ENCODE assay signal across 11 cellular contexts in genomic region chr3:44988073-44988472, GRCh38. TPM values are rescaled to one million over a fixed set of nuclear protein-coding genes. Genes with fewer than 3 reads are reported as not detected.
DNase-seq lines count a peak whose midpoint lies in the region; ATAC-seq, FAIRE-seq and TF ChIP-seq lines count a peak whose summit lies in the region.
"Had no signal": no experiment of that assay in that cellular context is flagged by ENCODE, and none has a peak within 500 bp of the region (broad histone marks: within the 10 kb centered on the region; RNA-seq: fewer than 3 reads in every experiment).

No MANE protein-coding gene starts in this region.

- H2AFZ ChIP-seq in GM12878 (ENCODE audit: control insufficient read depth, low read depth, low read length) = no peak overlapping the region

- H3K27ac Mint-ChIP-seq in HFFc6 = no peak overlapping the region
- no peak overlapping the region for H3K27ac Mint-ChIP-seq in mesothelial cell of epicardium
- H3K27ac Mint-ChIP-seq: memory B cell had no signal

- H3K4me1 Mint-ChIP-seq in HFFc6 (ENCODE audit: low read depth) (peaks cover 50% of the 10 kb centered on the region), mesothelial cell of epicardium (peaks cover 16% of the 10 kb centered on the region)

- no peaks in the 10 kb centered on the region for H3K27me3 ChIP-seq in GM12878 (replicated peaks in 1 of 2; ENCODE audit: control insufficient read depth in 2 of 2, insufficient read depth in 2 of 2, low read length in 1 of 2)

- no peaks in the 10 kb centered on the region for H3K27me3 Mint-ChIP-seq in HFFc6 (ENCODE audit: insufficient read depth)
- H3K27me3 Mint-ChIP-seq in mesothelial cell of epicardium (ENCODE audit: low read depth) = no peaks in the 10 kb centered on the region
- H3K27me3 Mint-ChIP-seq: memory B cell had no signal

- CTCF ChIA-PET in GM12878 (lab: Yijun Ruan, JAX) = interaction anchor here (0.7 to 3.3 kb wide), 10 partner anchors 9 to 176 kb away, joined by 3 to 22 read pairs (median 5); no protein-coding TSS in a partner anchor

- H3K4me3 ChIP-seq in GM12878 = no peak overlapping the region

- POLR2A ChIA-PET in GM12878 (lab: Charles Lee) = interaction anchor here (0.7 to 0.9 kb wide), 2 partner anchors 8 to 12 kb away, joined by 3 to 4 read pairs; partner anchors contain the start of genes EXOSC7 and ZDHHC3

- FAIRE-seq in GM12878 (lab: Jason Lieb, UNC) = no peak

- no peaks in the 10 kb centered on the region for H4K20me1 ChIP-seq in GM12878 (ENCODE audit: control insufficient read depth, insufficient read depth)

- no peak overlapping the region for H3K27ac ChIP-seq in GM12878 (ENCODE audit: control insufficient read depth, insufficient read depth)

- peak; percentile 71 for TF ChIP-seq CTCF in HFFc6 (IDR thresholded peaks at IDR 0.05)
- peak; percentile 27 to 60 (median 53); a peak in 5 of 6 replicates for TF ChIP-seq CTCF in GM12878 (IDR thresholded peaks at IDR 0.05 in 2 of 3, conservative IDR thresholded peaks at IDR 0.05 in 1 of 3; ENCODE audit: control insufficient read depth in 2 of 3, extremely low read depth in 1 of 3, insufficient read depth in 1 of 3, low read depth in 3 of 3, low read length in 3 of 3)
- TF ChIP-seq CTCF in mesothelial cell of epicardium (IDR thresholded peaks at IDR 0.05; ENCODE audit: unreplicated experiment) = peak; percentile 57

- peak; percentile 16 for DNase-seq in CD1c-positive myeloid dendritic cell (ENCODE audit: extremely low spot score)
- DNase-seq in HFFc6 = no peak
- DNase-seq in GM12878 (ENCODE audit: low read depth, low spot score) = no peak
- no peak for DNase-seq in mesothelial cell of epicardium (ENCODE audit: low spot score in 2 of 2, unreplicated experiment in 2 of 2)
- DNase-seq in NCI-H526 (lab: John Stamatoyannopoulos, UW) = no peak
- no peak for DNase-seq in globus pallidus (ENCODE audit: low spot score)
- DNase-seq: cortex of kidney, NCI-H2081 treated with DMSO at 0.1 percent for 48 hours had no signal

- peak; percentile 64 for ATAC-seq in GM12878
- ATAC-seq in HG03196 (IDR thresholded peaks at IDR 0.05; ENCODE audit: unreplicated experiment) = no peak
- no peak for ATAC-seq in HG02759 (IDR thresholded peaks at IDR 0.05; ENCODE audit: unreplicated experiment)

- H3K79me2 ChIP-seq in GM12878 (ENCODE audit: control insufficient read depth, insufficient read depth, low read length) = peaks cover 25% of the 10 kb centered on the region

- peak; percentile 14; the same call in 1 of the 2 replicates for TF ChIP-seq RAD21 in GM12878 (IDR thresholded peaks at IDR 0.05; ENCODE audit: insufficient read depth, low read depth, low read length)

- H3K36me3 Mint-ChIP-seq in HFFc6 (ENCODE audit: low read depth) (peaks cover 39% of the 10 kb centered on the region), mesothelial cell of epicardium (peaks cover 23% of the 10 kb centered on the region)

- in situ Hi-C loops in GM12878 (cut with MboI) = no loop called here

- peaks cover 14 to 21% of the 10 kb centered on the region in 2 experiments; a peak in 3 of 4 replicates for H3K36me3 ChIP-seq in GM12878 (ENCODE audit: control insufficient read depth in 2 of 2, insufficient read depth in 2 of 2, low read length in 1 of 2)

- H3K9me3 Mint-ChIP-seq in HFFc6 = no peaks in the 10 kb centered on the region
- no peaks in the 10 kb centered on the region for H3K9me3 Mint-ChIP-seq in mesothelial cell of epicardium
- H3K9me3 Mint-ChIP-seq: memory B cell had no signal

- 100% methylated on average over 2 of the region's 2 CpGs for whole genome bisulfite sequencing in GM12878 (ENCODE audit: insufficient coverage, insufficient replicate concordance, low lambda C conversion rate, missing lambda C conversion rate)

- no peaks in the 10 kb centered on the region for H3K9me3 ChIP-seq in GM12878 (replicated peaks; ENCODE audit: control insufficient read depth, insufficient read depth, low read length)

- RAD21 ChIA-PET in GM12878 (lab: Charles Lee; ENCODE audit: unreplicated experiment) = interaction anchor here (1.8 kb wide), 1 partner anchor 73 kb away, joined by 6 read pairs; no protein-coding TSS in a partner anchor

- BruUV-seq in GM12878 (replicated peaks; lab: Mats Ljungman, UMichigan) = no TSS peak

- SMC1A ChIA-PET in GM12878 (lab: Charles Lee; ENCODE audit: uncharacterized antibody, unreplicated experiment) = interaction anchor here (0.7 to 8.7 kb wide), 6 partner anchors 7 to 222 kb away, joined by 3 to 97 read pairs (median 4); partner anchors contain the start of genes EXOSC7 and ZDHHC3

- H3K4me1 ChIP-seq in GM12878 (ENCODE audit: control insufficient read depth, insufficient read depth, low read length) = peaks cover 5% of the 10 kb centered on the region; the same call in 1 of the 2 replicates

- TF ChIP-seq EP300 in GM12878 (IDR thresholded peaks at IDR 0.05; ENCODE audit: borderline replicate concordance in 1 of 2, control insufficient read depth in 1 of 2, low read depth in 2 of 2, low read length in 2 of 2) = no peak

- no peak overlapping the region for H3K4me3 Mint-ChIP-seq in HFFc6
- H3K4me3 Mint-ChIP-seq in mesothelial cell of epicardium = no peak overlapping the region
- H3K4me3 Mint-ChIP-seq: memory B cell had no signal

- intact Hi-C loops in GM12878 (cut with micrococcal nuclease; ENCODE audit: unreplicated experiment) = no loop called here

- no peak overlapping the region for H3K4me2 ChIP-seq in GM12878 (ENCODE audit: control insufficient read depth, insufficient read depth)

- no peak for TF ChIP-seq POLR2A in GM12878 (IDR thresholded peaks at IDR 0.05; ENCODE audit: low read depth, low read length)

- no peak overlapping the region for H3K9ac ChIP-seq in GM12878 (ENCODE audit: control insufficient read depth, insufficient read depth, low read length)

RNA-seq across cellular contexts. Expression of gene EXOSC7, which starts 12.0 kb away (rescaled TPM):
- 10 to 100 TPM; 41.0 to 54.1 (median 47.9) TPM for total RNA-seq in HFFc6 (2021; fragmentation: NEBNext Ultra II Directional; extraction: Animal tissue kit (Norgen Biotek cat#: 25700))
- 100 and 127 TPM in 2 replicates for total RNA-seq in GM12878 (2013; cell fraction: nucleolus; rRNA removed)
- total RNA-seq in GM12878 (2014; rRNA removed) (76.8 and 77.9 TPM in 2 replicates), GM12878 (2014; rRNA removed; fragmentation: Illumina TruSeq; extraction: Trizol) (66.7 and 68.5 TPM in 2 replicates), GM12878 (2021) (55.5 and 62.2 TPM in 2 replicates), mesothelial cell of epicardium (53.6 TPM in 3 replicates)
- polyA plus RNA-seq in GM12878 (2011; ENCODE audit: low read depth) = 63.3 TPM
- polyA plus RNA-seq in GM12878 (2011; rRNA removed) (119 and 121 TPM in 2 replicates), GM12878 (2014; fragmentation: Illumina TruSeq; extraction: Trizol) (46.3 and 58.0 TPM in 2 replicates), GM12878 (2014; fragmentation: Nextera tagmentation; extraction: Ambion mirVana) (100 to 1,000 TPM; 159 to 193 TPM), GM12878 (2014; rRNA removed) (71.9 and 72.6 TPM in 2 replicates), GM12878 (2016; fragmentation: Nextera tagmentation; extraction: Ambion mirVana) (10 to 100 TPM; 88.9 to 94.5 TPM)
- 70.9 and 86.3 TPM in 2 replicates for polyA plus RNA-seq in GM12878 (2011; cell fraction: cytosol; rRNA removed)
- polyA plus RNA-seq in GM12878 (2011; cell fraction: nucleus; rRNA removed) = 84.9 and 86.2 TPM in 2 replicates
- polyA plus RNA-seq in GM12878 (2012) = 60.1 and 67.1 TPM in 2 replicates
- polyA minus RNA-seq in GM12878 (2011; rRNA and poly(A)+ RNA removed) = 70.0 and 75.6 TPM in 2 replicates
- 13.4 and 16.3 TPM in 2 replicates for polyA minus RNA-seq in GM12878 (2011; cell fraction: cytosol; rRNA and poly(A)+ RNA removed)
- polyA minus RNA-seq in GM12878 (2011; cell fraction: nucleus; rRNA and poly(A)+ RNA removed) = 34.9 and 60.0 TPM in 2 replicates

RNA-seq across cellular contexts. Expression of gene ZDHHC3, which starts 12.1 kb away (rescaled TPM):
- 10 to 100 TPM; 55.5 to 74.7 (median 64.4) TPM for total RNA-seq in HFFc6 (2021; fragmentation: NEBNext Ultra II Directional; extraction: Animal tissue kit (Norgen Biotek cat#: 25700))
- 56.2 and 56.3 TPM in 2 replicates for total RNA-seq in GM12878 (2013; cell fraction: nucleolus; rRNA removed)
- total RNA-seq in GM12878 (2014; rRNA removed) (46.5 and 46.9 TPM in 2 replicates), GM12878 (2014; rRNA removed; fragmentation: Illumina TruSeq; extraction: Trizol) (29.6 and 32.1 TPM in 2 replicates), GM12878 (2021) (40.0 and 42.6 TPM in 2 replicates), mesothelial cell of epicardium (63.7 to 74.5 TPM (median 64.8 TPM) in 3 replicates)
- 11.9 TPM for polyA plus RNA-seq in GM12878 (2011; ENCODE audit: low read depth)
- polyA plus RNA-seq in GM12878 (2011; rRNA removed) (56.5 and 79.1 TPM in 2 replicates), GM12878 (2014; fragmentation: Illumina TruSeq; extraction: Trizol) (40.3 and 47.8 TPM in 2 replicates), GM12878 (2014; fragmentation: Nextera tagmentation; extraction: Ambion mirVana) (1 to 10 TPM; 6.8 to 7.4 TPM), GM12878 (2014; rRNA removed) (38.1 and 41.5 TPM in 2 replicates), GM12878 (2016; fragmentation: Nextera tagmentation; extraction: Ambion mirVana) (10 to 100 TPM; 39.4 to 42.1 TPM)
- 87.6 and 105 TPM in 2 replicates for polyA plus RNA-seq in GM12878 (2011; cell fraction: cytosol; rRNA removed)
- polyA plus RNA-seq in GM12878 (2011; cell fraction: nucleus; rRNA removed) = 50.4 and 58.3 TPM in 2 replicates
- 19.2 and 21.2 TPM in 2 replicates for polyA plus RNA-seq in GM12878 (2012)
- polyA minus RNA-seq in GM12878 (2011; rRNA and poly(A)+ RNA removed) = 190 TPM in 2 replicates
- polyA minus RNA-seq in GM12878 (2011; cell fraction: cytosol; rRNA and poly(A)+ RNA removed) = 25.6 and 27.0 TPM in 2 replicates
- polyA minus RNA-seq in GM12878 (2011; cell fraction: nucleus; rRNA and poly(A)+ RNA removed) = 24.4 and 43.5 TPM in 2 replicates

RNA-seq across cellular contexts. Expression of gene CLEC3B, which starts 38.0 kb away (rescaled TPM):
- total RNA-seq in HFFc6 (2021; fragmentation: NEBNext Ultra II Directional; extraction: Animal tissue kit (Norgen Biotek cat#: 25700)) = 1 to 10 TPM in 5 of 6 experiments, under 1 TPM in 1; 1.00 to 1.9 (median 1.2) TPM
- not detected in 2 replicates for total RNA-seq in GM12878 (2013; cell fraction: nucleolus; rRNA removed)
- total RNA-seq in GM12878 (2014; rRNA removed) (0.11 TPM in 1 of 2 replicates, not detected in the other), GM12878 (2014; rRNA removed; fragmentation: Illumina TruSeq; extraction: Trizol) (not detected in 2 replicates), GM12878 (2021) (0.23 TPM in 1 of 2 replicates, not detected in the other), mesothelial cell of epicardium (0.60 to 1.2 TPM (median 0.66 TPM) in 3 replicates)
- not detected for polyA plus RNA-seq in GM12878 (2011; ENCODE audit: low read depth)
- polyA plus RNA-seq in GM12878 (2011; rRNA removed) (not detected in 2 replicates), GM12878 (2014; fragmentation: Illumina TruSeq; extraction: Trizol) (not detected in 2 replicates), GM12878 (2014; fragmentation: Nextera tagmentation; extraction: Ambion mirVana) (not detected), GM12878 (2014; rRNA removed) (0.13 TPM in 1 of 2 replicates, not detected in the other), GM12878 (2016; fragmentation: Nextera tagmentation; extraction: Ambion mirVana) (not detected)
- polyA plus RNA-seq in GM12878 (2011; cell fraction: cytosol; rRNA removed) = 0.12 and 0.15 TPM in 2 replicates
- polyA plus RNA-seq in GM12878 (2011; cell fraction: nucleus; rRNA removed) = 0.51 and 0.82 TPM in 2 replicates
- not detected in 2 replicates for polyA plus RNA-seq in GM12878 (2012)
- not detected in 2 replicates for polyA minus RNA-seq in GM12878 (2011; rRNA and poly(A)+ RNA removed)
- not detected in 2 replicates for polyA minus RNA-seq in GM12878 (2011; cell fraction: cytosol; rRNA and poly(A)+ RNA removed)
- 0.24 and 0.77 TPM in 2 replicates for polyA minus RNA-seq in GM12878 (2011; cell fraction: nucleus; rRNA and poly(A)+ RNA removed)
